1 cellular context compared by ENCODE assay signal in the genomic region with DNA sequence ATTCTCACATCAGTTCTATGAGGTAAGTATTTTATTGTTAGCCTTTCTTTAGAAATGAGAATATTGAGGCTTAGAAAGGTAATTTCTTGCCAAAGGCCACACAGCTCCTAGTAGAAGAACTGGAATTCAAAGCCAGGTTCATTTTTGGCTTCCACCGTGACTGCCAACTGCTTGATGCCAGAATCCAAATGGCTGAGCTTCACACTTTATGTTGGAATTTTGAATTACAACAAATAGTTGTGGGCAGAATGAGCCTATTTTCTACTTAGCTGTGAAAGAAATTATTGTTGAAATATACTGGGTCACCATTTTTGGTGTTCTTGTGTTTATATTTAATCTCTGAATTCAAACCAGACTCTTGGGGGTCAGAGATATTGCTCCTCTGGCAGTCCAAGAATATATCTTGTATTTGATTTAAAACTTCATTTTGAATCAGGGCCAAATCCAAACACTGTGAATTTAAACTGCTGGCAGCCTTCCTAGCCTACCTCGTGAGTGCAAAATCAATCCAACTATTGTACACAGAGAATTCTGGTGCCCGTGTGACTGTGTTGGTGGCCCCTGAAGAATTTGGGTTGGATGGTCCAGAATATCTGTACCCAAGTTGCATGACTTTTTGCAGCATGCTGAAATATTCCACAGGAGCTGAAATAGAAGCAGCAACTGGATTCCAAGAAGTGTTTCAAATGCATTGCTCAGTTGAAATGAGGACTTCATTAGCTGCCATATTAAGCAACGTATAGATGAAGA.
TF ChIP-seq lines count a peak whose summit lies in the region.

No MANE protein-coding gene starts in this region.

TF ChIP-seq in endothelial cell of umbilical vein, 7 proteins besides CTCF, POLR2A, EP300 and RAD21:
- TF ChIP-seq GATA2 (IDR thresholded peaks at IDR 0.05; ENCODE audit: insufficient read depth, insufficient read length, low read depth, low read length) = no peak
- TF ChIP-seq EZH2 (IDR thresholded peaks at IDR 0.05; ENCODE audit: borderline replicate concordance, low read depth, low read length, severe bottlenecking) = no peak
- TF ChIP-seq MYC (IDR thresholded peaks at IDR 0.05; ENCODE audit: low read depth, low read length) = no peak
- no peak for TF ChIP-seq FOS (IDR thresholded peaks at IDR 0.05; ENCODE audit: borderline replicate concordance, insufficient read depth, low read length)
- TF ChIP-seq JUN (IDR thresholded peaks at IDR 0.05; ENCODE audit: borderline replicate concordance, insufficient read depth, insufficient read length, low read depth) = no peak
- TF ChIP-seq, protein P1, sequence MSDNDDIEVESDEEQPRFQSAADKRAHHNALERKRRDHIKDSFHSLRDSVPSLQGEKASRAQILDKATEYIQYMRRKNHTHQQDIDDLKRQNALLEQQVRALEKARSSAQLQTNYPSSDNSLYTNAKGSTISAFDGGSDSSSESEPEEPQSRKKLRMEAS (IDR thresholded peaks at IDR 0.05; ENCODE audit: insufficient read depth, insufficient read length) = no peak
- no peak for TF ChIP-seq POLR2AphosphoS5 (IDR thresholded peaks at IDR 0.05; ENCODE audit: insufficient read depth, low read depth, low read length)
